ENCODE assay signal across 4 cellular contexts in the genomic region with DNA sequence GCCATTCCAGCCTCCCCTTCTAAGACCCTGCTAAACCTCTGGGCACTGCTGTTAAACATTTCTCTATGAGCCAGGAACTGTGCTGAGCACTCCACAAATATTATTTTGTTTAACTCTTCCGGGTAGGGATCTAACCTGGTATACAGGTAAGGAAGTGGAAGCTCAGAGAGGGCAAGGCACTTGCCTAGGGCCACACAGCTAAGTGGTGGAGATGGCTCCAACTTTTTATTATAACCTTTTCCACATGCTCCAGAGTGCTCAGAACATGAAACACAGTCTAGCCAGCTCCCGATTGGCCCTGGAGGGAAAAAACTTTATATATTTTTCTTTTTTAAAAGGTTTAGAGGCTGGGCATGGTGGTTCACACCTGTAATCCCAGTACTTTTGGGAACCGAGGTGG. TPM values are rescaled to one million over a fixed set of nuclear protein-coding genes. Genes with fewer than 3 reads are reported as not detected.
"Had no signal": no experiment of that assay in that cellular context is flagged by ENCODE, and none has a peak within 500 bp of the region (broad histone marks: within the 10 kb centered on the region; RNA-seq: fewer than 3 reads in every experiment).

No MANE protein-coding gene starts in this region.

RNA-seq across cellular contexts. Expression of a gene that starts 13.6 kb away (rescaled TPM):
- total RNA-seq: LHCN-M2, M059J, MCF 10A, NCI-H460 had no signal
